8 cellular contexts compared by ENCODE assay signal in genomic region chr16:57092786-57093301, GRCh38. TPM values are rescaled to one million over a fixed set of nuclear protein-coding genes. Genes with fewer than 3 reads are reported as not detected.
DNase-seq lines count a peak whose midpoint lies in the region; ATAC-seq and TF ChIP-seq lines count a peak whose summit lies in the region.

No MANE protein-coding gene starts in this region.

- TF ChIP-seq CTCF in OCI-LY7 (conservative IDR thresholded peaks at IDR 0.05; ENCODE audit: low read length) (peak; percentile 77), heart right ventricle (IDR thresholded peaks at IDR 0.05) (peak; percentile 42 to 79 (median 70))

- POLR2A ChIA-PET in OCI-LY7 (lab: Charles Lee): interaction anchor here (0.5 to 1.5 kb wide), 6 partner anchors 10 to 209 kb away, joined by 3 to 9 read pairs (median 4); no protein-coding TSS in a partner anchor

- WGBS in heart right ventricle, 2 donors: 0% methylated on average over 43 to 50 of the region's 51 CpGs

- no peaks in the 10 kb centered on the region for H3K79me2 ChIP-seq in OCI-LY7 (ENCODE audit: insufficient read depth, low read depth, low read length)

- BruUV-seq in OCI-LY7 (replicated peaks; lab: Mats Ljungman, UMichigan): no TSS peak

- H3K27ac ChIP-seq in BLaER1 treated with 17β-estradiol and CSF1 and Interleukin-3, amounts not matched to agents 10 nM and 100 nM: peak overlapping the region; percentile 82 to 89 (median 86)
- H3K27ac ChIP-seq in OCI-LY7 (ENCODE audit: low read depth, low read length, poor library complexity, severe bottlenecking) (no peak overlapping the region), heart right ventricle (peak overlapping the region; percentile 77 to 93 (median 88)), rectal smooth muscle tissue (ENCODE audit: low read depth, low read length) (peak overlapping the region; percentile 40)

- no peaks in the 10 kb centered on the region for H3K27me3 ChIP-seq in BLaER1 treated with 17β-estradiol and CSF1 and Interleukin-3, amounts not matched to agents 10 nM and 100 nM
- H3K27me3 ChIP-seq in heart right ventricle (no peaks in the 10 kb centered on the region), rectal smooth muscle tissue (ENCODE audit: control insufficient read depth, insufficient read depth, low read length) (no peaks in the 10 kb centered on the region)

- CTCF ChIA-PET in OCI-LY7 (lab: Charles Lee; ENCODE audit: unreplicated experiment): interaction anchor here (0.6 to 1.0 kb wide), 4 partner anchors 9 to 289 kb away, joined by 3 to 20 read pairs (median 5); no protein-coding TSS in a partner anchor

- DNase-seq in OCI-LY7 (ENCODE audit: low spot score) (peak; percentile 66), heart right ventricle (peak in 1 of 2 donors; percentile 61), Ammon's horn (ENCODE audit: low spot score) (no peak)
- DNase-seq in activated gamma-delta T cell treated with anti-CD3 and anti-CD28 coated beads, Interleukin-2, amount 50 U/mL, for 16 hours (ENCODE audit: low read depth): peak; percentile 24

- peak overlapping the region; percentile 90 to 100 (median 96) for H3K4me2 ChIP-seq in BLaER1 treated with 17β-estradiol and CSF1 and Interleukin-3, amounts not matched to agents 10 nM and 100 nM
- peak overlapping the region; percentile 66 for H3K4me2 ChIP-seq in OCI-LY7 (ENCODE audit: low read length)

- H3K9ac ChIP-seq in BLaER1 treated with 17β-estradiol and CSF1 and Interleukin-3, amounts not matched to agents 10 nM and 100 nM: peak overlapping the region; percentile 86 to 94 (median 91)
- no peak overlapping the region for H3K9ac ChIP-seq in rectal smooth muscle tissue (ENCODE audit: low read length)

- ATAC-seq in GM21529 (IDR thresholded peaks at IDR 0.05; ENCODE audit: unreplicated experiment) (peak; percentile 39), heart right ventricle (peak; percentile 26 to 59 (median 42)), HG03025 (IDR thresholded peaks at IDR 0.05; ENCODE audit: low FRiP score, unreplicated experiment) (no peak)

- peaks cover 0 to 22% (median 6%) of the 10 kb centered on the region in 11 experiments; a peak in 5 of 22 replicates for H3K36me3 ChIP-seq in BLaER1 treated with 17β-estradiol and CSF1 and Interleukin-3, amounts not matched to agents 10 nM and 100 nM
- H3K36me3 ChIP-seq in OCI-LY7 (ENCODE audit: insufficient read depth, low read length) (no peaks in the 10 kb centered on the region), heart right ventricle (peaks cover 0 to 8% (median 0%) of the 10 kb centered on the region in 9 donors), rectal smooth muscle tissue (ENCODE audit: control insufficient read depth, insufficient read depth, low read length) (peaks cover 3% of the 10 kb centered on the region)

- peaks cover 37 to 74% (median 62%) of the 10 kb centered on the region in 10 experiments for H3K4me1 ChIP-seq in BLaER1 treated with 17β-estradiol and CSF1 and Interleukin-3, amounts not matched to agents 10 nM and 100 nM
- H3K4me1 ChIP-seq in OCI-LY7 (ENCODE audit: insufficient read depth, low read length, poor library complexity, severe bottlenecking) (peaks cover 60% of the 10 kb centered on the region), heart right ventricle (peaks cover 10 to 45% (median 31%) of the 10 kb centered on the region in 9 donors), rectal smooth muscle tissue (ENCODE audit: control insufficient read depth, insufficient read depth, low read length) (peaks cover 12% of the 10 kb centered on the region)

- H3K9me3 ChIP-seq in BLaER1 treated with 17β-estradiol and CSF1 and Interleukin-3, amounts not matched to agents 10 nM and 100 nM (replicated peaks in 1 of 11): no peaks in the 10 kb centered on the region
- H3K9me3 ChIP-seq in OCI-LY7 (ENCODE audit: low read length): no peaks in the 10 kb centered on the region
- H3K9me3 ChIP-seq in heart right ventricle: no peaks in the 10 kb centered on the region

- H4K20me1 ChIP-seq in BLaER1 treated with 17β-estradiol and CSF1 and Interleukin-3, amounts not matched to agents 10 nM and 100 nM: peaks cover 0 to 48% (median 44%) of the 10 kb centered on the region in 11 experiments; a peak in 20 of 22 replicates
- no peaks in the 10 kb centered on the region for H4K20me1 ChIP-seq in OCI-LY7 (ENCODE audit: insufficient read depth, low read length)

- no peaks in the 10 kb centered on the region for H3K9me2 ChIP-seq in OCI-LY7 (ENCODE audit: insufficient read depth, low read length)

- intact Hi-C loops in OCI-LY7 (cut with micrococcal nuclease; ENCODE audit: unreplicated experiment) (loop anchor here (2.0 kb wide), 1 partner anchor 76 kb away; no protein-coding TSS in a partner anchor), heart right ventricle (cut with DNase I) (loop anchor here in 4 of 10 donors (1.0 to 10.0 kb wide), 5 partner anchors 52 to 74 kb away; no protein-coding TSS in a partner anchor)

- peak overlapping the region; percentile 43; the same call in 1 of the 2 replicates for H2AFZ ChIP-seq in OCI-LY7 (ENCODE audit: low read length)

- H3K4me3 ChIP-seq in BLaER1 treated with 17β-estradiol and CSF1 and Interleukin-3, amounts not matched to agents 10 nM and 100 nM: peak overlapping the region; percentile 82 to 96 (median 90)
- H3K4me3 ChIP-seq in OCI-LY7 (ENCODE audit: low read depth, low read length, poor library complexity, severe bottlenecking) (peak overlapping the region; percentile 76), heart right ventricle (peak overlapping the region; percentile 47 to 97 (median 83)), rectal smooth muscle tissue (ENCODE audit: low read length) (peak overlapping the region; percentile 78)

RNA-seq across cellular contexts. Expression of gene CPNE2, which starts 0.5 kb away (rescaled TPM):
- total RNA-seq in OCI-LY7 (2014; rRNA removed; shearing (Covaris generic)): 44.7 and 44.8 TPM in 2 replicates
- 14.4 and 25.7 TPM in 2 replicates for total RNA-seq in OCI-LY7 (2022)
- total RNA-seq in heart right ventricle: 10 to 100 TPM in 6 of 10 donors, 1 to 10 TPM in 4; 6.5 to 18.0 (median 10.7) TPM
- 10 to 100 TPM; 23.5 to 32.1 TPM for polyA plus RNA-seq in heart right ventricle
